In the genomic region with DNA sequence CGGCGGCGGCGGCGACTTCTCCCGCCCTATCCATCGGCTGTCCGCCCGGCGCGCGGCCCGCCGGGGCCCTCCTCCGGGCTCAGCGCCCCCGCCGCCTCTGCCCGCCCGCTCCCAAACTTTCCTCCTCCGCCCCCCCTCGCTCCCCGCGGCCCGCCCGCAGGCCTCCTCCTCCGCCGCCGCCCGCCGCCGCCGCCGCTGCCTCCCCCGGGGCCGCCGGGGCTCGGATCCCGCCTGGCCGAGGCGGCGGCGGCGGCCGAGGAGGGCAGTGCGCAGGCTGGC, we compare ENCODE assay signal across 8 cellular contexts. TPM values are rescaled to one million over a fixed set of nuclear protein-coding genes. Genes with fewer than 3 reads are reported as not detected.
DNase-seq lines count a peak whose midpoint lies in the region; ATAC-seq and TF ChIP-seq lines count a peak whose summit lies in the region.

No MANE protein-coding gene starts in this region.

- H3K4me3 ChIP-seq in AG10803 (ENCODE audit: low read length), result peak overlapping the region; percentile 39
- H3K4me3 ChIP-seq in ascending aorta, result peak overlapping the region; percentile 65 to 88
- peak overlapping the region; percentile 62 for H3K4me3 ChIP-seq in mononuclear cell (ENCODE audit: low read length)

- intact Hi-C loops in ascending aorta (cut with DNase I), result loop anchor here (1.0 to 10.0 kb wide), 4 partner anchors 39 to 974 kb away; a partner anchor contains a TSS
- intact Hi-C loops in sciatic nerve (cut with DNase I), result no loop called here

- ATAC-seq in HG02884 (IDR thresholded peaks at IDR 0.05; ENCODE audit: unreplicated experiment), result peak; percentile 13
- no peak for ATAC-seq in sciatic nerve

- no peaks in the 10 kb centered on the region for H3K9me3 ChIP-seq in ascending aorta
- H3K9me3 ChIP-seq in mononuclear cell (ENCODE audit: low read depth, low read length), result no peaks in the 10 kb centered on the region

- TF ChIP-seq CTCF in AG10803 (conservative IDR thresholded peaks at IDR 0.05; ENCODE audit: low read length) (no peak), ascending aorta (IDR thresholded peaks at IDR 0.05) (no peak)

- no peak for DNase-seq in AG10803 (ENCODE audit: low read depth)
- DNase-seq in ascending aorta (ENCODE audit: low spot score in 2 of 2), result no peak
- no peak for DNase-seq in erythroblast (lab: John Stamatoyannopoulos, UW)
- no peak for DNase-seq in sciatic nerve (ENCODE audit: low spot score)
- DNase-seq in dedifferentiated amniotic fluid mesenchymal stem cell (ENCODE audit: extremely low spot score), result no peak
- DNase-seq in inferior parietal cortex (ENCODE audit: extremely low spot score), result no peak

- no peaks in the 10 kb centered on the region for H3K36me3 ChIP-seq in ascending aorta

- TF ChIP-seq POLR2A in erythroblast (IDR thresholded peaks at IDR 0.05; ENCODE audit: low read length), result no peak

- H3K4me1 ChIP-seq in ascending aorta, result no peaks in the 10 kb centered on the region
- peaks cover 22% of the 10 kb centered on the region for H3K4me1 ChIP-seq in mononuclear cell (ENCODE audit: insufficient read depth, low read length)

- no peaks in the 10 kb centered on the region for H3K27me3 ChIP-seq in ascending aorta
- H3K27me3 ChIP-seq in mononuclear cell (ENCODE audit: insufficient read depth, low read length), result peaks cover 3% of the 10 kb centered on the region

- H3K27ac ChIP-seq in ascending aorta, result peak overlapping the region; percentile 79 to 93

RNA-seq across cellular contexts. Expression of a gene that starts 0.5 kb away (rescaled TPM):
- 24.3 TPM for total RNA-seq in ascending aorta
- total RNA-seq in mononuclear cell, result 38.1 TPM
- 39.1 TPM for total RNA-seq in sciatic nerve

RNA-seq across cellular contexts. Expression of a gene that starts 39.7 kb away (rescaled TPM):
- 49.6 TPM for total RNA-seq in ascending aorta
- 41.0 TPM for total RNA-seq in mononuclear cell
- total RNA-seq in sciatic nerve, result 54.6 TPM
